In the genomic region with DNA sequence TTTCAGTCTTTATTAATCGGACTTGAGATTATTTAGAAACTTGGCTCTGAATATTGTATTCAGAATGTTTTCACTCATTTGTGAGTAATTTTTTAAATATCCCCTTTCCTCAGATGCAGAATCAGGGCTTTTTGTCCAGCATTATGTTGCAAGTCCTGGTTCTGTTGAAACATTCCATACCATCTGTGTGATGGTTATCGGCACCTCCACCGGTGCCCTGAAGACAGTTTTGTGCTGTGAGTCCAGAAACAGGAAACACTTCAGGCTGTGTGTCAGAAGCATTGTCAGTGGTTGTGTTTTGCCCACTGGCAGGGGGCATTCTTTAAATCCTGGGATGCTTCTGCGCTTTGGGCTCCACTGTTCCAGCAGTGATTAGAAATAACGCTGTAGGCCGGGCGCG, we compare ENCODE assay signal across 15 cellular contexts. TPM values are rescaled to one million over a fixed set of nuclear protein-coding genes. Genes with fewer than 3 reads are reported as not detected.
"Had no signal": no experiment of that assay in that cellular context is flagged by ENCODE, and none has a peak within 500 bp of the region (broad histone marks: within the 10 kb centered on the region; RNA-seq: fewer than 3 reads in every experiment).

No MANE protein-coding gene starts in this region.

- H3K9ac ChIP-seq: parathyroid adenoma had no signal

- H3K9me3 ChIP-seq: body of pancreas, testis, upper lobe of left lung had no signal

- H3K4me3 ChIP-seq: body of pancreas, dorsolateral prefrontal cortex, hepatocyte, lung, testis, upper lobe of left lung had no signal

- DNase-seq: activated CD4-positive, alpha-beta T cell treated with anti-CD3 and anti-CD28 coated beads, Interleukin-2, amount 50 U/mL, for 4 hours; amygdala; body of pancreas; caudate nucleus; stimulated activated CD4-positive, alpha-beta T cell treated with anti-CD3 and anti-CD28 coated beads, Interleukin-4, amount 100 ng/mL, for 4 hours; T-helper 2 cell; testis; upper lobe of left lung had no signal

- ATAC-seq: body of pancreas; sciatic nerve; stimulated activated memory B cell treated with anti-CD40 and anti-IgM and Interleukin-4, amounts not matched to agents 10 μg/mL and 1 μg/mL and 100 μg/mL, for 72 hours had no signal

- H3K27me3 ChIP-seq: body of pancreas, dorsolateral prefrontal cortex, hepatocyte, testis, upper lobe of left lung had no signal

- H2AFZ ChIP-seq: hepatocyte, parathyroid adenoma had no signal

- H3K4me2 ChIP-seq: hepatocyte had no signal

- H3K27ac ChIP-seq: body of pancreas, dorsolateral prefrontal cortex, hepatocyte, parathyroid adenoma, testis, upper lobe of left lung had no signal

- H3K79me2 ChIP-seq: hepatocyte, parathyroid adenoma had no signal

- H3K4me1 ChIP-seq: parathyroid adenoma, testis, upper lobe of left lung had no signal

RNA-seq across cellular contexts. Expression of a gene that starts 33.4 kb away (rescaled TPM):
- total RNA-seq: hepatocyte had no signal
- polyA plus RNA-seq: fibroblast of lung had no signal
